Comparison of ENCODE assay signal across 22 cellular contexts in the genomic region with DNA sequence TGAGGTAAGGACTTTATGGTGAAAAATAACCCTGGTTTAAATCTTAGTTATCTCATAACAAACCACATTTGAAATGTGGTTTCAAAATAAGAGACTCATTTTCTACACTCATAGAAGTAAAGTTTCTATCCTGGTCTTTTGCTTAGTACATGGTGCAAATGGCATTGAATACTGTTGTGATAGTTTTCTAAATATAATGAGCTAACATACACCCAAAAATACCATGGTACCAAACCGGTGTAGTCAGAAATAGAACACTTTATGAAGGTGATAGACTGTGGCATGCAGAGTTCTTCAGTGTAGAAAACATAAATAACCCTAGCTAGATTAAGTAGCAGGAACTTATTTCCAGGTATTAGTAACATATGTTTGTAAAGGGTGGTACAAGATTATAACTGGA.
"Had no signal": no experiment of that assay in that cellular context is flagged by ENCODE, and none has a peak within 500 bp of the region (broad histone marks: within the 10 kb centered on the region; RNA-seq: fewer than 3 reads in every experiment).

No MANE protein-coding gene starts in this region.

- H3K9me3 ChIP-seq: MG63, Peyer's patch, SJCRH30 had no signal

- H2AFZ ChIP-seq: PC-9 had no signal

- H3K4me1 ChIP-seq: Peyer's patch, SJCRH30 had no signal

- H3K27ac ChIP-seq: PC-9, Peyer's patch, SJCRH30 had no signal

- ATAC-seq: HepG2, SK-N-SH treated with all-trans-retinoic acid at 6 μM for 48 hours had no signal

- H3K4me3 ChIP-seq: MG63, PC-9, Peyer's patch, SJCRH30 had no signal

- H3K4me2 ChIP-seq: PC-9 had no signal

- H3K36me3 ChIP-seq: MG63, Peyer's patch, SJCRH30 had no signal

- H3K27me3 ChIP-seq: Peyer's patch, SJCRH30 had no signal

- DNase-seq: IMR-90; Karpas-422; KG1; MG63; NCI-H1092; NCI-H1105 treated with DMSO at 0.1 percent for 48 hours; NCI-H1417 treated with DMSO at 0.1 percent for 48 hours; NCI-H146; NCI-H1694 treated with DMSO at 0.1 percent for 48 hours; NCI-H1930; NCI-H2081; NCI-H2107; NCI-H2227 treated with DMSO at 0.1 percent for 48 hours; NCI-H526 treated with DMSO at 0.1 percent for 48 hours; NCI-H774; NK-92 treated with Interleukin-12 subunit alpha and Interleukin-12 subunit beta, amount 100 ng/mL, for 24 hours; PC-9; Peyer's patch; SHP77; SJCRH30 had no signal
